In genomic region chr10:74081918-74082317, GRCh38 we compare ENCODE assay signal across 14 cellular contexts.
"Had no signal": no experiment of that assay in that cellular context is flagged by ENCODE, and none has a peak within 500 bp of the region (broad histone marks: within the 10 kb centered on the region; RNA-seq: fewer than 3 reads in every experiment).

No MANE protein-coding gene starts in this region.

- H3K4me3 ChIP-seq: adrenal gland, heart left ventricle, lung, suprapubic skin had no signal

- H3K27ac Mint-ChIP-seq: activated CD4-positive, alpha-beta memory T cell treated with anti-CD3 and anti-CD28 coated beads, Interleukin-2, amount 10 ng/mL, durations not matched to agents 7 days and 5 days; activated T-cell treated with anti-CD3 and anti-CD28 coated beads, Interleukin-2, amount 50 U/mL, for 24 hours had no signal

- H3K27ac ChIP-seq: adrenal gland, parathyroid adenoma, suprapubic skin, VCaP had no signal

- ATAC-seq: stimulated activated naive CD8-positive, alpha-beta T cell treated with anti-CD3 and anti-CD28 coated beads, Interleukin-15, Interleukin-2, amounts not matched to agents 100 U/mL and 50 U/mL, for 24 hours had no signal

- H3K9me3 ChIP-seq: adrenal gland, heart left ventricle, suprapubic skin had no signal

- H3K27me3 Mint-ChIP-seq: activated CD4-positive, alpha-beta memory T cell treated with anti-CD3 and anti-CD28 coated beads, Interleukin-2, amount 10 ng/mL, durations not matched to agents 7 days and 5 days; activated T-cell treated with anti-CD3 and anti-CD28 coated beads, Interleukin-2, amount 50 U/mL, for 24 hours; central memory CD8-positive, alpha-beta T cell had no signal

- DNase-seq: activated T-cell treated with anti-CD3 and anti-CD28 coated beads, Interleukin-2, amount 50 U/mL, for 24 hours; cortex of kidney; effector CD8-positive, alpha-beta T cell; foreskin melanocyte had no signal

- H3K27me3 ChIP-seq: adrenal gland, heart left ventricle, suprapubic skin had no signal

- H3K4me3 Mint-ChIP-seq: activated CD4-positive, alpha-beta memory T cell treated with anti-CD3 and anti-CD28 coated beads, Interleukin-2, amount 10 ng/mL, durations not matched to agents 7 days and 5 days; activated T-cell treated with anti-CD3 and anti-CD28 coated beads, Interleukin-2, amount 50 U/mL, for 24 hours; central memory CD8-positive, alpha-beta T cell had no signal

- H3K9me3 Mint-ChIP-seq: activated CD4-positive, alpha-beta memory T cell treated with anti-CD3 and anti-CD28 coated beads, Interleukin-2, amount 10 ng/mL, durations not matched to agents 7 days and 5 days; activated T-cell treated with anti-CD3 and anti-CD28 coated beads, Interleukin-2, amount 50 U/mL, for 24 hours; central memory CD8-positive, alpha-beta T cell; immature natural killer cell had no signal

- H3K4me1 ChIP-seq: adrenal gland, parathyroid adenoma had no signal
